In the genomic region with DNA sequence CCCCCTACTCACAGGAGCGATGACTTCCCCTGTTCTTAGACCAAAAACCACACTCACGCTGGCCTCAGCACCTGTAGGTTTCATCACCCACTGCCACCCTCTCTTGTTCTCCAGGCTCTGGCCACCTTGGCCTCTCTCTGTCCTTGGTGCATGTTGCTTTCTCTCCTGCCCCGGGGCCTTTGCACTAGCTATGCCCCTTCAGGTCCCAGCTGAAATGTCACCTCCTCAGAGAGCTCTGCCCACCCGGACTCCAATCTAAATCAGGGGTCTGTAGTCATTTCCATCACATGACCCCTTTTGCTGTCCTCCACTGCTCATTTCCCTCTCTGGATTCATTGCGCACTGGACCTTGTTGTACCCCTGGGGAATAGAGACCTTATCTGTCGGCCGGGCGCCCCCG, we compare ENCODE assay signal across 1 cellular context.
TF ChIP-seq lines count a peak whose summit lies in the region.

No MANE protein-coding gene starts in this region.

TF ChIP-seq in GM23338, 12 proteins besides CTCF, POLR2A, EP300 and RAD21 (continued from another document):
- TF ChIP-seq, protein P1, sequence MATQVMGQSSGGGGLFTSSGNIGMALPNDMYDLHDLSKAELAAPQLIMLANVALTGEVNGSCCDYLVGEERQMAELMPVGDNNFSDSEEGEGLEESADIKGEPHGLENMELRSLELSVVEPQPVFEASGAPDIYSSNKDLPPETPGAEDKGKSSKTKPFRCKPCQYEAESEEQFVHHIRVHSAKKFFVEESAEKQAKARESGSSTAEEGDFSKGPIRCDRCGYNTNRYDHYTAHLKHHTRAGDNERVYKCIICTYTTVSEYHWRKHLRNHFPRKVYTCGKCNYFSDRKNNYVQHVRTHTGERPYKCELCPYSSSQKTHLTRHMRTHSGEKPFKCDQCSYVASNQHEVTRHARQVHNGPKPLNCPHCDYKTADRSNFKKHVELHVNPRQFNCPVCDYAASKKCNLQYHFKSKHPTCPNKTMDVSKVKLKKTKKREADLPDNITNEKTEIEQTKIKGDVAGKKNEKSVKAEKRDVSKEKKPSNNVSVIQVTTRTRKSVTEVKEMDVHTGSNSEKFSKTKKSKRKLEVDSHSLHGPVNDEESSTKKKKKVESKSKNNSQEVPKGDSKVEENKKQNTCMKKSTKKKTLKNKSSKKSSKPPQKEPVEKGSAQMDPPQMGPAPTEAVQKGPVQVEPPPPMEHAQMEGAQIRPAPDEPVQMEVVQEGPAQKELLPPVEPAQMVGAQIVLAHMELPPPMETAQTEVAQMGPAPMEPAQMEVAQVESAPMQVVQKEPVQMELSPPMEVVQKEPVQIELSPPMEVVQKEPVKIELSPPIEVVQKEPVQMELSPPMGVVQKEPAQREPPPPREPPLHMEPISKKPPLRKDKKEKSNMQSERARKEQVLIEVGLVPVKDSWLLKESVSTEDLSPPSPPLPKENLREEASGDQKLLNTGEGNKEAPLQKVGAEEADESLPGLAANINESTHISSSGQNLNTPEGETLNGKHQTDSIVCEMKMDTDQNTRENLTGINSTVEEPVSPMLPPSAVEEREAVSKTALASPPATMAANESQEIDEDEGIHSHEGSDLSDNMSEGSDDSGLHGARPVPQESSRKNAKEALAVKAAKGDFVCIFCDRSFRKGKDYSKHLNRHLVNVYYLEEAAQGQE (IDR thresholded peaks at IDR 0.05; ENCODE audit: unreplicated experiment): no peak
- TF ChIP-seq, protein P2, sequence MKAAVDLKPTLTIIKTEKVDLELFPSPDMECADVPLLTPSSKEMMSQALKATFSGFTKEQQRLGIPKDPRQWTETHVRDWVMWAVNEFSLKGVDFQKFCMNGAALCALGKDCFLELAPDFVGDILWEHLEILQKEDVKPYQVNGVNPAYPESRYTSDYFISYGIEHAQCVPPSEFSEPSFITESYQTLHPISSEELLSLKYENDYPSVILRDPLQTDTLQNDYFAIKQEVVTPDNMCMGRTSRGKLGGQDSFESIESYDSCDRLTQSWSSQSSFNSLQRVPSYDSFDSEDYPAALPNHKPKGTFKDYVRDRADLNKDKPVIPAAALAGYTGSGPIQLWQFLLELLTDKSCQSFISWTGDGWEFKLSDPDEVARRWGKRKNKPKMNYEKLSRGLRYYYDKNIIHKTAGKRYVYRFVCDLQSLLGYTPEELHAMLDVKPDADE (IDR thresholded peaks at IDR 0.05): no peak
- TF ChIP-seq ZNF114 (CRISPR knock-in tag; IDR thresholded peaks at IDR 0.05) (no peak), CREB1 (CRISPR knock-in tag; IDR thresholded peaks at IDR 0.05; ENCODE audit: low read depth) (no peak), EZH2 (IDR thresholded peaks at IDR 0.05; ENCODE audit: low read depth, unreplicated experiment) (no peak)
